12 cellular contexts compared by ENCODE assay signal in genomic region chr3:126925411-126926171, GRCh38. TPM values are rescaled to one million over a fixed set of nuclear protein-coding genes. Genes with fewer than 3 reads are reported as not detected.
A peak's percentile ranks its signal among the peaks of the same experiment; 100 is the strongest.
DNase-seq lines count a peak whose midpoint lies in the region; ATAC-seq and TF ChIP-seq lines count a peak whose summit lies in the region.
"Had no signal": no experiment of that assay in that cellular context is flagged by ENCODE, and none has a peak within 500 bp of the region (broad histone marks: within the 10 kb centered on the region; RNA-seq: fewer than 3 reads in every experiment).

No MANE protein-coding gene starts in this region.

- no peak overlapping the region for H3K27ac Mint-ChIP-seq in natural killer cell

- no peak overlapping the region for H3K4me3 Mint-ChIP-seq in natural killer cell

- no peak for TF ChIP-seq CTCF in natural killer cell (IDR thresholded peaks at IDR 0.05)

- no peaks in the 10 kb centered on the region for H3K9me3 Mint-ChIP-seq in natural killer cell

- DNase-seq in CD1c-positive myeloid dendritic cell (ENCODE audit: extremely low spot score) (peak; percentile 88), NOMO-1 (lab: John Stamatoyannopoulos, UW; ENCODE audit: unreplicated experiment in 2 of 2) (peak; percentile 37 to 87), cerebellum (ENCODE audit: low spot score) (peak; percentile 39), natural killer cell (no peak), COR-L47 (lab: John Stamatoyannopoulos, UW) (no peak), cortex of kidney (lab: John Stamatoyannopoulos, UW) (no peak), kidney tubule cell (ENCODE audit: low spot score) (no peak)
- DNase-seq: activated naive CD4-positive, alpha-beta T cell treated with anti-CD3 and anti-CD28 coated beads, Interleukin-2, amount 50 U/mL, for 16 hours; foreskin keratinocyte; KG1; stimulated activated naive CD4-positive, alpha-beta T cell treated with Interleukin-2 at 50 U/mL for 16 hours had no signal

- H3K36me3 Mint-ChIP-seq in natural killer cell, result no peaks in the 10 kb centered on the region

- peaks cover 43 to 79% of the 10 kb centered on the region in 2 donors for H3K27me3 Mint-ChIP-seq in natural killer cell (ENCODE audit: low read depth in 2 of 2)

- H3K4me1 Mint-ChIP-seq in natural killer cell, result peaks cover 26 to 31% of the 10 kb centered on the region in 2 donors

- intact Hi-C loops in natural killer cell (cut with micrococcal nuclease), result no loop called here

- ATAC-seq in natural killer cell, result peak in 2 of 3 donors; percentile 48 to 49
- no peak for ATAC-seq in HG02870 (IDR thresholded peaks at IDR 0.05; ENCODE audit: unreplicated experiment)
- ATAC-seq: foreskin keratinocyte had no signal

RNA-seq across cellular contexts. Expression of gene PLXNA1, which starts 57.3 kb away (rescaled TPM):
- total RNA-seq in cerebellum (56.2 TPM), natural killer cell (1 to 10 TPM; 2.5 to 4.3 (median 2.8) TPM)

Comparison
In these comparisons a context has a peak if more than half of its experiments do, and no peak if none do; other contexts are left out.
1. DNase-seq: peak in CD1c-positive myeloid dendritic cell (single experiment), NOMO-1 (2 of 2) and cerebellum (single experiment); none in natural killer cell (single experiment), COR-L47 (single experiment), cortex of kidney (single experiment) and kidney tubule cell (single experiment).
2. RNA of gene PLXNA1, which starts 57.3 kb away (total RNA-seq): 56.2 TPM in cerebellum (single experiment); 2.5 to 4.3 TPM in natural killer cell; every median in the first group is over 10 times any median in the second.